ENCODE assay signal across 2 cellular contexts in genomic region chr2:86739889-86740288, GRCh38. TPM values are rescaled to one million over a fixed set of nuclear protein-coding genes. Genes with fewer than 3 reads are reported as not detected.
"Had no signal": no experiment of that assay in that cellular context is flagged by ENCODE, and none has a peak within 500 bp of the region (broad histone marks: within the 10 kb centered on the region; RNA-seq: fewer than 3 reads in every experiment).

No MANE protein-coding gene starts in this region.

RNA-seq across cellular contexts. Expression of gene CD8A, which starts 50.8 kb away (rescaled TPM):
- total RNA-seq: cardiac muscle cell, chondrocyte had no signal
- polyA plus RNA-seq: cardiac muscle cell had no signal
